ENCODE assay signal across 28 cellular contexts in the genomic region with DNA sequence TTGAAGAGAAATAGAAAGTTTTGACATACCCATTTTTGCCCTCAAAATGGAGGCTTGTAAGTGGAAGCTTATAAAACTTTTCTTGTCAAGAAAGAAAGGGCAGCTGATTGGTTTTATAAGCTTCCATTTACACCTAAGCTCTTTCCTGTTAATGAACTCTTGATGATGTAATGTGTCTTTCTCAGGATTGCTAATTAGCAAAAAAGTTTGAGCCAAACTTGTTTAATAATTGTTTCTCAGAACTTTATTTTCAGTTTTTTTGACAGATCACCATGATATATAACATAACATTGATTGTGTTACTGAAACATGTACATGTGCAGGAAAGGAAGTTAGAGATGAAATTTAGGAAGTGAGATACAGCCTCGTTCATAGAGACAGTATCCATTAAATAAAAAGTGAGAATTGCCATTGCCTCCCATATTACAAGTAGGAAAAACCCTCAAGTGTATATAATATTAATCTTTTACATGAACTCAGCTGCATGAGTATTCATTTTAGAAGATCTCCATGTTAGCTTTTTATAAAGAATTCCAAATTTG. TPM values are rescaled to one million over a fixed set of nuclear protein-coding genes. Genes with fewer than 3 reads are reported as not detected.
A peak's percentile ranks its signal among the peaks of the same experiment; 100 is the strongest.
DNase-seq lines count a peak whose midpoint lies in the region; ATAC-seq and TF ChIP-seq lines count a peak whose summit lies in the region.
"Had no signal": no experiment of that assay in that cellular context is flagged by ENCODE, and none has a peak within 500 bp of the region (broad histone marks: within the 10 kb centered on the region; RNA-seq: fewer than 3 reads in every experiment).

No MANE protein-coding gene starts in this region.

- 31% methylated on average over 1 of the region's 1 CpG for WGBS in right cardiac atrium

- H3K9me3 ChIP-seq in cardiac muscle cell (ENCODE audit: low read depth) (no peaks in the 10 kb centered on the region), right cardiac atrium (ENCODE audit: control insufficient read depth, low read length) (no peaks in the 10 kb centered on the region), T-helper 17 cell (ENCODE audit: control insufficient read depth, low read length, poor library complexity, severe bottlenecking) (no peaks in the 10 kb centered on the region), skeletal muscle tissue (ENCODE audit: control insufficient read depth in 3 of 3, low read length in 3 of 3) (no peaks in the 10 kb centered on the region)
- H3K9me3 ChIP-seq: BLaER1 had no signal

- no peak overlapping the region for H3K4me3 ChIP-seq in cardiac muscle cell
- H3K4me3 ChIP-seq in right cardiac atrium (ENCODE audit: low read length): no peak overlapping the region
- no peak overlapping the region for H3K4me3 ChIP-seq in skeletal muscle tissue (ENCODE audit: low read length in 3 of 3)
- H3K4me3 ChIP-seq: BLaER1, GM23338, PC-9 had no signal

- intact Hi-C loops in right cardiac atrium (cut with DNase I): no loop called here

- H3K4me1 Mint-ChIP-seq in T-helper 17 cell: peaks cover 20% of the 10 kb centered on the region
- H3K4me1 Mint-ChIP-seq: GM23338, H9 had no signal

- H3K27ac ChIP-seq in cardiac muscle cell (peak overlapping the region; percentile 31), right cardiac atrium (ENCODE audit: low read length) (no peak overlapping the region), skeletal muscle tissue (ENCODE audit: low read depth, low read length) (peak overlapping the region; percentile 59)
- H3K27ac ChIP-seq: BLaER1, PC-9 had no signal

- DNase-seq in cardiac muscle cell (ENCODE audit: low read depth in 1 of 2, low spot score in 1 of 2): no peak
- DNase-seq in right cardiac atrium: no peak
- DNase-seq in T-helper 17 cell: no peak
- no peak for DNase-seq in SW480 (ENCODE audit: low spot score)
- DNase-seq in RKO (ENCODE audit: low spot score): no peak
- DNase-seq in mucosa of gallbladder (ENCODE audit: low spot score): no peak
- DNase-seq: DMS153, DND-41, H9, HFFc6, NCI-H1092, NCI-H1436, NCI-H187, NCI-H2081 treated with DMSO at 0.1 percent for 48 hours, NCI-H2171, NCI-H226, NCI-H510A, NCI-H69, PC-9, Right ventricle myocardium superior, RPMI8226, T-helper 1 cell had no signal

- ATAC-seq in right cardiac atrium (no peak), GM18511 (IDR thresholded peaks at IDR 0.05; ENCODE audit: unreplicated experiment) (peak; percentile 43), T-helper 17 cell (no peak)
- ATAC-seq: GM23338, HepG2 had no signal

- H3K36me3 ChIP-seq in cardiac muscle cell (no peaks in the 10 kb centered on the region), skeletal muscle tissue (ENCODE audit: control insufficient read depth in 3 of 3, insufficient read depth in 3 of 3, low read length in 3 of 3) (peaks cover 0 to 5% (median 0%) of the 10 kb centered on the region in 3 donors)

- no peaks in the 10 kb centered on the region for H3K27me3 Mint-ChIP-seq in T-helper 17 cell
- H3K27me3 Mint-ChIP-seq: CD4-positive, CD25-positive, alpha-beta regulatory T cell had no signal

- H3K36me3 Mint-ChIP-seq in T-helper 17 cell (ENCODE audit: low read depth): peaks cover 13% of the 10 kb centered on the region

- H3K9ac ChIP-seq in skeletal muscle tissue (ENCODE audit: low read depth in 1 of 3, low read length in 3 of 3): no peak overlapping the region
- H3K9ac ChIP-seq: BLaER1 had no signal

- no peaks in the 10 kb centered on the region for H3K27me3 ChIP-seq in cardiac muscle cell
- H3K27me3 ChIP-seq in right cardiac atrium (ENCODE audit: control insufficient read depth, insufficient read depth): no peaks in the 10 kb centered on the region
- no peaks in the 10 kb centered on the region for H3K27me3 ChIP-seq in skeletal muscle tissue (ENCODE audit: control insufficient read depth in 3 of 3, insufficient read depth in 3 of 3, low read length in 3 of 3)
- H3K27me3 ChIP-seq: BLaER1 had no signal

- peaks cover 19% of the 10 kb centered on the region for H3K4me1 ChIP-seq in cardiac muscle cell (ENCODE audit: low read depth)
- H3K4me1 ChIP-seq in right cardiac atrium (ENCODE audit: control insufficient read depth, insufficient read depth, low read length): peaks cover 2% of the 10 kb centered on the region
- peaks cover 6 to 10% (median 6%) of the 10 kb centered on the region in 3 donors for H3K4me1 ChIP-seq in skeletal muscle tissue (ENCODE audit: control insufficient read depth in 3 of 3, insufficient read depth in 3 of 3, low read length in 3 of 3)
- H3K4me1 ChIP-seq: BLaER1 had no signal

- TF ChIP-seq CTCF in cardiac muscle cell (IDR thresholded peaks at IDR 0.05; ENCODE audit: low read depth, low read length): no peak

- H3K4me3 Mint-ChIP-seq in T-helper 17 cell: no peak overlapping the region
- H3K4me3 Mint-ChIP-seq: CD4-positive, CD25-positive, alpha-beta regulatory T cell; GM23338; H9; HFFc6 had no signal

- peak overlapping the region; percentile 8 for H3K27ac Mint-ChIP-seq in T-helper 17 cell
- H3K27ac Mint-ChIP-seq: GM23338, H9, HFFc6 had no signal

RNA-seq across cellular contexts. Expression of a gene that starts 26.8 kb away (rescaled TPM):
- total RNA-seq in cardiac muscle cell: 13.9 and 16.6 TPM in 2 replicates
- polyA plus RNA-seq in cardiac muscle cell: 15.7 and 29.8 TPM in 2 replicates
- total RNA-seq in right cardiac atrium: 10 to 100 TPM; 16.5 to 24.2 (median 21.8) TPM
- polyA plus RNA-seq in right cardiac atrium: 9.0 TPM
- 10 to 100 TPM; 12.8 to 19.9 TPM for total RNA-seq in T-helper 17 cell
- 19.3 TPM for total RNA-seq in skeletal muscle tissue
- 39.4 TPM for total RNA-seq in mucosa of gallbladder
